Comparison of ENCODE assay signal across 8 cellular contexts in the genomic region with DNA sequence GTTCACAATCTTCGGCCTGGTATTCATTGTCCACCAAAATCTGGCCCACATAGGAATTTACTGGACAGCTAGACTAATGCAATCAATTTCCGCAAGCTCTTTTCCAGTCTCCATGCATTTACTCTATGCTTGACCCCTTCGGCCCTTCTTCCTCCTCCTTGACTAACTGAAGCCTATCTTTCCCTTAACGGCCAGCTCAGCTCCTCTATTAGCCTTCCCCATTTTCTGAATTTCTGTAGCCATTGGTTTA. TPM values are rescaled to one million over a fixed set of nuclear protein-coding genes. Genes with fewer than 3 reads are reported as not detected.
DNase-seq lines count a peak whose midpoint lies in the region; ATAC-seq, FAIRE-seq and TF ChIP-seq lines count a peak whose summit lies in the region.

No MANE protein-coding gene starts in this region.

- no peak overlapping the region for H3K27ac ChIP-seq in mesodermal cell (ENCODE audit: low read depth, low read length, severe bottlenecking)

- FAIRE-seq in frontal cortex (lab: Jason Lieb, UNC) = no peak

- in situ Hi-C loops in astrocyte of the cerebellum (cut with HindIII; ENCODE audit: low sequenced_read_pairs) = no loop called here

- H3K4me1 ChIP-seq in mesodermal cell (ENCODE audit: control insufficient read depth, insufficient read depth, low read length, poor library complexity, severe bottlenecking) = no peaks in the 10 kb centered on the region

- WGBS in mesodermal cell (ENCODE audit: insufficient coverage in 2 of 2), 2 experiments = 10 to 20% methylated on average over 2 of the region's 4 CpGs

- H3K4me3 ChIP-seq in AG10803 (ENCODE audit: low read length) (peak overlapping the region; percentile 67), astrocyte of the cerebellum (ENCODE audit: low read depth, low read length) (peak overlapping the region; percentile 65), mesodermal cell (ENCODE audit: extremely low read depth, insufficient read depth, low read length, poor library complexity, severe bottlenecking) (peak overlapping the region; percentile 55)

- ATAC-seq in HG02938 (IDR thresholded peaks at IDR 0.05; ENCODE audit: unreplicated experiment) (peak; percentile 7), GM21515 (IDR thresholded peaks at IDR 0.05; ENCODE audit: unreplicated experiment) (no peak)

- H3K9me3 ChIP-seq in mesodermal cell (ENCODE audit: control insufficient read depth, low read length) = no peaks in the 10 kb centered on the region

- DNase-seq in AG10803 (ENCODE audit: low read depth) = no peak
- DNase-seq in astrocyte of the cerebellum (ENCODE audit: low read depth) = no peak
- no peak for DNase-seq in DMS114 treated with DMSO at 0.1 percent for 48 hours (lab: John Stamatoyannopoulos, UW; ENCODE audit: unreplicated experiment)
- DNase-seq in middle frontal gyrus (ENCODE audit: extremely low spot score, low spot score) = no peak
- no peak for DNase-seq in frontal cortex (ENCODE audit: low spot score in 2 of 2)

- no peak for TF ChIP-seq CTCF in AG10803 (conservative IDR thresholded peaks at IDR 0.05; ENCODE audit: low read length)
- no peak for TF ChIP-seq CTCF in astrocyte of the cerebellum (IDR thresholded peaks at IDR 0.05; ENCODE audit: low read depth, low read length, missing control alignments)

- no peaks in the 10 kb centered on the region for H3K36me3 ChIP-seq in mesodermal cell (ENCODE audit: control insufficient read depth, insufficient read depth, low read length)

RNA-seq across cellular contexts. Expression of a gene that starts 1.2 kb away (rescaled TPM):
- polyA plus RNA-seq in mesodermal cell (2013, experiment 1 of 2) = 14.0 TPM
- polyA plus RNA-seq in mesodermal cell (2013, experiment 2 of 2) = 14.0 TPM
- 20.8 TPM for total RNA-seq in frontal cortex
